Comparison of ENCODE assay signal across 13 cellular contexts in the genomic region with DNA sequence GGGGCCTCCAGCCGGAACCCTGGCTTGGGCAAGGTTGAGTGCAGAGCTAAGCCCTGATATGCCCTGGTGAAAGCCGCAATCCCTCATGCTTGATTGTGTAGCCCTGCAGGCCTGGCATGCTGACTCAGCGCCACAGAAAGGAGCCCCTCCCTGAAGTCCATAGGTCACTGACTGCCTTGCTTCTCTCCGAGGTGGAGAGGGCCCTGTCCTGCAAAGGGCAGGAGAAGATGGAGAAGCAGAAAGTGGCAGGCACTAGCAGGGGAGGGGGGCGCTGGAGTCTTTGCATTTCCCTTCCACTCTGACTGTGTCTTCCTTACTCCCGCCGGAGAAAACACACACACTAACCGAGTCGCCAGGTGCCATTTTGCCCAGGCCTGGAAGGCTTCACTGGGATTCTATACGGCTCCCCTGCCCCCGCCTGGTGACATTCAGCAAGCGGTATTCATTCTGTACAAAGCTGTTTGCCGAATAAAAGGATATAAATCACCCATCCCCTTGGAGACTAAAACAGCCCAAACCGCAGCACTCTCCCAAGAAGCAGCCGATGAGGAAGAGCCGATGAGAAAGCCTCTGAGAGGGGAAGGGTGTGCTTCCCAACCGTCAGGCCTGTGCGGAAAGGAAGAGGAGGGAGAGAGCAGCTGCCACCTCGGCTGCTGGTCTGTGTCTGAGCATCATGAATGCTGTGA.
A peak's percentile ranks its signal among the peaks of the same experiment; 100 is the strongest.
DNase-seq lines count a peak whose midpoint lies in the region; ATAC-seq and TF ChIP-seq lines count a peak whose summit lies in the region.
"Had no signal": no experiment of that assay in that cellular context is flagged by ENCODE, and none has a peak within 500 bp of the region (broad histone marks: within the 10 kb centered on the region; RNA-seq: fewer than 3 reads in every experiment).

No MANE protein-coding gene starts in this region.

- peak overlapping the region; percentile 2 for H3K27ac ChIP-seq in layer of hippocampus (ENCODE audit: low read depth, low read length)
- H3K27ac ChIP-seq: SJSA1 had no signal

- no peaks in the 10 kb centered on the region for H3K9me3 Mint-ChIP-seq in activated naive CD8-positive, alpha-beta T cell (ENCODE audit: low read depth)
- no peaks in the 10 kb centered on the region for H3K9me3 Mint-ChIP-seq in activated naive CD8-positive, alpha-beta T cell treated with anti-CD3 and anti-CD28 coated beads for 36 hours
- no peaks in the 10 kb centered on the region for H3K9me3 Mint-ChIP-seq in type B pancreatic cell
- H3K9me3 Mint-ChIP-seq: activated CD4-positive, alpha-beta memory T cell treated with anti-CD3 and anti-CD28 coated beads, Interleukin-2, amount 10 ng/mL, durations not matched to agents 7 days and 5 days had no signal

- TF ChIP-seq CTCF in type B pancreatic cell (conservative IDR thresholded peaks at IDR 0.05): no peak

- H3K27me3 Mint-ChIP-seq in activated naive CD8-positive, alpha-beta T cell: peaks cover 3% of the 10 kb centered on the region
- H3K27me3 Mint-ChIP-seq in activated naive CD8-positive, alpha-beta T cell treated with anti-CD3 and anti-CD28 coated beads for 36 hours: peaks cover 20% of the 10 kb centered on the region
- H3K27me3 Mint-ChIP-seq in type B pancreatic cell: peaks cover 45% of the 10 kb centered on the region

- no peak for ATAC-seq in HG03108 (IDR thresholded peaks at IDR 0.05; ENCODE audit: unreplicated experiment)

- H3K27me3 ChIP-seq in layer of hippocampus (ENCODE audit: control insufficient read depth, insufficient read depth, low read length): peaks cover 4% of the 10 kb centered on the region

- H3K36me3 Mint-ChIP-seq in activated naive CD8-positive, alpha-beta T cell: no peaks in the 10 kb centered on the region
- no peaks in the 10 kb centered on the region for H3K36me3 Mint-ChIP-seq in activated naive CD8-positive, alpha-beta T cell treated with anti-CD3 and anti-CD28 coated beads for 36 hours
- no peaks in the 10 kb centered on the region for H3K36me3 Mint-ChIP-seq in type B pancreatic cell

- H3K27ac Mint-ChIP-seq in activated naive CD8-positive, alpha-beta T cell: peak overlapping the region; percentile 6
- no peak overlapping the region for H3K27ac Mint-ChIP-seq in activated naive CD8-positive, alpha-beta T cell treated with anti-CD3 and anti-CD28 coated beads for 36 hours
- H3K27ac Mint-ChIP-seq in type B pancreatic cell: peak overlapping the region; percentile 86
- H3K27ac Mint-ChIP-seq: activated CD4-positive, alpha-beta memory T cell treated with anti-CD3 and anti-CD28 coated beads, Interleukin-2, amount 10 ng/mL, durations not matched to agents 7 days and 5 days had no signal

- no peak overlapping the region for H3K4me3 Mint-ChIP-seq in activated naive CD8-positive, alpha-beta T cell
- H3K4me3 Mint-ChIP-seq in activated naive CD8-positive, alpha-beta T cell treated with anti-CD3 and anti-CD28 coated beads for 36 hours: no peak overlapping the region
- peak overlapping the region; percentile 35 for H3K4me3 Mint-ChIP-seq in type B pancreatic cell
- H3K4me3 Mint-ChIP-seq: activated CD4-positive, alpha-beta memory T cell treated with anti-CD3 and anti-CD28 coated beads, Interleukin-2, amount 10 ng/mL, durations not matched to agents 7 days and 5 days had no signal

- H3K4me1 Mint-ChIP-seq in activated naive CD8-positive, alpha-beta T cell (ENCODE audit: low read depth): peaks cover 16% of the 10 kb centered on the region
- peaks cover 9% of the 10 kb centered on the region for H3K4me1 Mint-ChIP-seq in activated naive CD8-positive, alpha-beta T cell treated with anti-CD3 and anti-CD28 coated beads for 36 hours
- peaks cover 51% of the 10 kb centered on the region for H3K4me1 Mint-ChIP-seq in type B pancreatic cell (ENCODE audit: unreplicated experiment)

- no peak for DNase-seq in activated naive CD8-positive, alpha-beta T cell treated with anti-CD3 and anti-CD28 coated beads for 36 hours
- peak; percentile 3 for DNase-seq in RPMI7951 (ENCODE audit: low read depth)
- no peak for DNase-seq in type B pancreatic cell (ENCODE audit: extremely low spot score, unreplicated experiment)
- DNase-seq in activated CD4-positive, CD25-positive, alpha-beta regulatory T cell (lab: John Stamatoyannopoulos, UW): no peak
- no peak for DNase-seq in NCI-H82 (lab: John Stamatoyannopoulos, UW)
- DNase-seq: activated CD4-positive, alpha-beta memory T cell treated with anti-CD3 and anti-CD28 coated beads, Interleukin-2, amount 10 ng/mL, durations not matched to agents 7 days and 5 days; aorta; mammary epithelial cell; NCI-H1092 treated with DMSO at 0.1 percent for 48 hours had no signal
